ENCODE assay signal across 20 cellular contexts in the genomic region with DNA sequence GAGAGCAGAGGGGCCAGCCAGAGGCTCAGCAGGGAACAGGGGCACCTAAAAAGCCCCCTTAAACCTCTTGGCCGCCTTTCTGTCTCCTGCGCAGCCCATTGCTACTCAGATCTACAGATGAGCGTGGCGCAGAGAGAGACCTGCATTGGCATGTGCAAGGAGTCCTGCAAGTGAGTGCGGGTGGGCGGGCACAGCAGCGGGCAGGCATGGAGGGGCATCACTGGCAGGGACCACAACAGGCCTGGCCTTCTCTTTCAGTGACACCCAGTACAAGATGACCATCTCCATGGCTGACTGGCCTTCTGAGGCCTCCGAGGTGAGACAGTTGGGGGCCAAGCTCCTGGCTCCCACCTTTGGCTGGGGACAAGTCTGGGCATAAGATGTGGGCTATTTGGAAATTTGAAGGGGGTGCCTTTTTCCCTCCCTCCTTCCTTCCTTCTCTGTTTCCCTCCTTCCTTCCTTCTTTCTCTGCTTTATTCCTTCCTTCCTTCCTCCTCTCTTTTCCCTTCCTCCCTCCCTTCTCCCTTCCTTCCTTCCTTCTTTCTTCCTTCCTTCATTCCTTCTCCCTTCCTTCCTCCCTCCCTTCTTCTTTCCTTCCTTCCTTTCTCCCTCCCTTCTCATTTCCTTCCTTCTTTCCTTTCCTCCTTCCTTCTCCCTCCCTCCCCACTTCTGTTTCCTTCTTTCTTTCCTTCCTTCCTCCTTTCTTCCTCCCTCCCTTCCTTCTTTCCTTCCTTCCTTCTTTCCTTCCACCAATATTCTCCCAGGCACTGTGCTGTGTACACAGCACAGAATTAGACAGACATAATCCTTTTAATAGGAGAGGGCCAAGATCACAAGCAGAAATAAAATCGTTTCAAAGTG.
DNase-seq lines count a peak whose midpoint lies in the region; ATAC-seq, FAIRE-seq and TF ChIP-seq lines count a peak whose summit lies in the region.
"Had no signal": no experiment of that assay in that cellular context is flagged by ENCODE, and none has a peak within 500 bp of the region (broad histone marks: within the 10 kb centered on the region; RNA-seq: fewer than 3 reads in every experiment).

No MANE protein-coding gene starts in this region.

- H3K4me3 Mint-ChIP-seq in chondrocyte (ENCODE audit: unreplicated experiment) = no peak overlapping the region
- H3K4me3 Mint-ChIP-seq: CD4-positive, alpha-beta T cell had no signal

- no peaks in the 10 kb centered on the region for H3K4me1 ChIP-seq in HepG2 (ENCODE audit: insufficient read depth, low read length)
- H3K4me1 ChIP-seq in psoas muscle = no peaks in the 10 kb centered on the region
- H3K4me1 ChIP-seq: A549 had no signal

- in situ Hi-C loops in HepG2 (cut with HindIII; ENCODE audit: extremely low pct_ligation_motif_present, low pct_unique_long_range_greater_than_20kb) = no loop called here

- intact Hi-C loops in HepG2 (cut with micrococcal nuclease; ENCODE audit: unreplicated experiment) = no loop called here
- intact Hi-C loops in psoas muscle (cut with DNase I) = no loop called here

- ATAC-seq in activated naive CD4-positive, alpha-beta T cell treated with anti-CD3 and anti-CD28 coated beads, Interleukin-2, amount 50 U/mL, for 72 hours = no peak
- ATAC-seq in HepG2 = no peak
- no peak for ATAC-seq in psoas muscle
- ATAC-seq: A549, GM12878, HCT116 had no signal

- DNase-seq in activated naive CD4-positive, alpha-beta T cell treated with anti-CD3 and anti-CD28 coated beads, Interleukin-2, amount 50 U/mL, for 72 hours (ENCODE audit: low spot score in 2 of 2) = no peak
- no peak for DNase-seq in activated naive CD4-positive, alpha-beta T cell treated with anti-CD3 and anti-CD28 coated beads, Interleukin-2, amount 50 U/mL, for 16 hours
- DNase-seq in chondrocyte (ENCODE audit: low spot score) = peak; percentile 58
- DNase-seq in HepG2 (ENCODE audit: low spot score) = no peak
- DNase-seq in frontal cortex (ENCODE audit: low spot score in 2 of 2) = no peak
- DNase-seq in psoas muscle = no peak
- DNase-seq in NCI-H748 (lab: John Stamatoyannopoulos, UW; ENCODE audit: unreplicated experiment) = no peak
- DNase-seq: AML-193; CD4-positive, alpha-beta T cell; DMS79 treated with DMSO at 0.1 percent for 48 hours; GF-D8; GM23248 had no signal

- no TSS peak for BruUV-seq in HepG2 (replicated peaks; lab: Mats Ljungman, UMichigan)

- H3K9me3 Mint-ChIP-seq in activated naive CD4-positive, alpha-beta T cell treated with anti-CD3 and anti-CD28 coated beads, Interleukin-2, amount 50 U/mL, for 72 hours = no peaks in the 10 kb centered on the region
- no peaks in the 10 kb centered on the region for H3K9me3 Mint-ChIP-seq in chondrocyte (ENCODE audit: low read depth)
- H3K9me3 Mint-ChIP-seq: CD4-positive, alpha-beta T cell had no signal

- H3K36me3 Mint-ChIP-seq in activated naive CD4-positive, alpha-beta T cell treated with anti-CD3 and anti-CD28 coated beads, Interleukin-2, amount 50 U/mL, for 72 hours = no peaks in the 10 kb centered on the region
- no peaks in the 10 kb centered on the region for H3K36me3 Mint-ChIP-seq in chondrocyte (ENCODE audit: low read depth)

- H3K27ac ChIP-seq in HepG2 (ENCODE audit: extremely low read length, insufficient read depth, low read length) = no peak overlapping the region
- H3K27ac ChIP-seq in psoas muscle = no peak overlapping the region
- H3K27ac ChIP-seq: 22Rv1, A549, C4-2B, GM23248, KMS-11 had no signal

- TF ChIP-seq CTCF in chondrocyte (IDR thresholded peaks at IDR 0.05) (no peak), HepG2 (CRISPR knock-in tag; IDR thresholded peaks at IDR 0.05) (no peak), psoas muscle (IDR thresholded peaks at IDR 0.05) (no peak)

- no peak overlapping the region for H3K4me3 ChIP-seq in HepG2 (replicated peaks in 1 of 3; ENCODE audit: insufficient read depth in 1 of 3, low read depth in 2 of 3, low read length in 3 of 3)
- H3K4me3 ChIP-seq in psoas muscle = no peak overlapping the region
- H3K4me3 ChIP-seq: A549, GM12878, GM23248 had no signal

- TF ChIP-seq RAD21 in HepG2 (CRISPR knock-in tag; IDR thresholded peaks at IDR 0.05) = no peak

- H3K9me3 ChIP-seq in HepG2 (ENCODE audit: low read length) (no peaks in the 10 kb centered on the region), psoas muscle (no peaks in the 10 kb centered on the region)
- H3K9me3 ChIP-seq: A549 had no signal

- no peak for TF ChIP-seq POLR2A in HepG2 (IDR thresholded peaks at IDR 0.05; ENCODE audit: insufficient read depth in 1 of 2, low read depth in 2 of 2, low read length in 2 of 2)

- 38% methylated on average over 9 of the region's 9 CpGs for WGBS in HepG2 (ENCODE audit: low lambda C conversion rate)
- WGBS in psoas muscle, 3 donors = 79 to 85% (median 85%) methylated on average over 9 of the region's 9 CpGs

- H3K27me3 ChIP-seq in HepG2 (ENCODE audit: control insufficient read depth in 1 of 2, insufficient read depth in 2 of 2, low read length in 2 of 2) (peaks cover 4 to 20% of the 10 kb centered on the region in 2 experiments; a peak in 4 of 5 replicates), psoas muscle (ENCODE audit: insufficient read depth in 3 of 3, low read length in 2 of 3) (no peaks in the 10 kb centered on the region)

- no peak overlapping the region for H3K4me2 ChIP-seq in HepG2 (ENCODE audit: low read depth, low read length)
- H3K4me2 ChIP-seq: A549, KMS-11 had no signal

- no peaks in the 10 kb centered on the region for H3K4me1 Mint-ChIP-seq in chondrocyte (ENCODE audit: low read depth)

- no peaks in the 10 kb centered on the region; the same call in 1 of the 2 replicates for H4K20me1 ChIP-seq in HepG2 (ENCODE audit: insufficient read depth, low read length)

- POLR2A ChIA-PET in HepG2 (lab: Yijun Ruan, JAX) = no interaction called here

- TF ChIP-seq EP300 in HepG2 (IDR thresholded peaks at IDR 0.05; ENCODE audit: low read depth in 2 of 2, low read length in 2 of 2) = no peak
- no peak for TF ChIP-seq EP300 in HepG2 (CRISPR knock-in tag; IDR thresholded peaks at IDR 0.05; ENCODE audit: borderline replicate concordance)

- no peaks in the 10 kb centered on the region for H3K79me2 ChIP-seq in HepG2 (ENCODE audit: insufficient read depth, low read length)

- H3K9ac ChIP-seq in HepG2 (ENCODE audit: insufficient read depth, low read depth, low read length) = no peak overlapping the region
- H3K9ac ChIP-seq: GM23248, KMS-11 had no signal

- no peak for FAIRE-seq in HepG2 (lab: Jason Lieb, UNC)
- FAIRE-seq in frontal cortex (lab: Jason Lieb, UNC) = no peak
- FAIRE-seq: A549, GM12878, GM19239, H54 had no signal

- no peak overlapping the region for H2AFZ ChIP-seq in HepG2 (ENCODE audit: low read length)
- H2AFZ ChIP-seq: GM23248 had no signal

- CTCF ChIA-PET in HepG2 (lab: Yijun Ruan, JAX; ENCODE audit: low intra/inter-chr PET ratio, low total read pairs) = no interaction called here

- peaks cover 19% of the 10 kb centered on the region for H3K27me3 Mint-ChIP-seq in chondrocyte (ENCODE audit: low read depth)

- peak overlapping the region; percentile 25 to 46 for H3K27ac Mint-ChIP-seq in activated naive CD4-positive, alpha-beta T cell treated with anti-CD3 and anti-CD28 coated beads, Interleukin-2, amount 50 U/mL, for 72 hours
- no peak overlapping the region for H3K27ac Mint-ChIP-seq in chondrocyte (ENCODE audit: unreplicated experiment)
- H3K27ac Mint-ChIP-seq: CD4-positive, alpha-beta T cell had no signal

- H3K36me3 ChIP-seq in HepG2 (replicated peaks in 1 of 2; ENCODE audit: control insufficient read depth in 1 of 2, insufficient read depth in 2 of 2, low read length in 2 of 2) = no peaks in the 10 kb centered on the region
- no peaks in the 10 kb centered on the region for H3K36me3 ChIP-seq in psoas muscle (ENCODE audit: insufficient read depth in 1 of 2, low read depth in 1 of 2)

TF ChIP-seq in HepG2, 621 proteins besides CTCF, POLR2A, EP300 and RAD21 (continues in another document):
- TF ChIP-seq RFX1 (IDR thresholded peaks at IDR 0.05) = no peak
- TF ChIP-seq, protein P1, sequence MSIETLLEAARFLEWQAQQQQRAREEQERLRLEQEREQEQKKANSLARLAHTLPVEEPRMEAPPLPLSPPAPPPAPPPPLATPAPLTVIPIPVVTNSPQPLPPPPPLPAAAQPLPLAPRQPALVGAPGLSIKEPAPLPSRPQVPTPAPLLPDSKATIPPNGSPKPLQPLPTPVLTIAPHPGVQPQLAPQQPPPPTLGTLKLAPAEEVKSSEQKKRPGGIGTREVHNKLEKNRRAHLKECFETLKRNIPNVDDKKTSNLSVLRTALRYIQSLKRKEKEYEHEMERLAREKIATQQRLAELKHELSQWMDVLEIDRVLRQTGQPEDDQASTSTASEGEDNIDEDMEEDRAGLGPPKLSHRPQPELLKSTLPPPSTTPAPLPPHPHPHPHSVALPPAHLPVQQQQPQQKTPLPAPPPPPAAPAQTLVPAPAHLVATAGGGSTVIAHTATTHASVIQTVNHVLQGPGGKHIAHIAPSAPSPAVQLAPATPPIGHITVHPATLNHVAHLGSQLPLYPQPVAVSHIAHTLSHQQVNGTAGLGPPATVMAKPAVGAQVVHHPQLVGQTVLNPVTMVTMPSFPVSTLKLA (IDR thresholded peaks at IDR 0.05) = 0 out of 2 replicates have a peak, but pooled peaks have one; percentile 10
- TF ChIP-seq, protein P2, sequence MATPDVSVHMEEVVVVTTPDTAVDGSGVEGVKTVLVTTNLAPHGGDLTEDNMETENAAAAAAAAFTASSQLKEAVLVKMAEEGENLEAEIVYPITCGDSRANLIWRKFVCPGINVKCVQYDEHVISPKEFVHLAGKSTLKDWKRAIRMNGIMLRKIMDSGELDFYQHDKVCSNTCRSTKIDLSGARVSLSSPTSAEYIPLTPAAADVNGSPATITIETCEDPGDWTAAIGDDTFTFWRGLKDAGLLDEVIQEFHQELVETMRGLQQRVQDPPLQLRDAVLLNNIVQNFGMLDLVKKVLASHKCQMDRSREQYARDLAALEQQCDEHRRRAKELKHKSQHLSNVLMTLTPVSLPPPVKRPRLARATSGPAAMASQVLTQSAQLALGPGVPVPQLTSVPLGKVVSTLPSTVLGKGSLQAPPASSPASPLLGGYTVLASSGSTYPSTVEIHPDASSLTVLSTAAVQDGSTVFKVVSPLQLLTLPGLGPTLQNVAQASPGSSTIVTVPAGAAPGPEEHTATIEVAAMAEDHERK (CRISPR knock-in tag; IDR thresholded peaks at IDR 0.05; ENCODE audit: low read depth) = no peak
- no peak for TF ChIP-seq ETV6 (CRISPR knock-in tag; conservative IDR thresholded peaks at IDR 0.05)
- TF ChIP-seq ZNF737 (CRISPR knock-in tag; IDR thresholded peaks at IDR 0.05; ENCODE audit: borderline replicate concordance) = no peak
- TF ChIP-seq NBN (conservative IDR thresholded peaks at IDR 0.05) = peak; percentile 95; the same call in 1 of the 2 replicates
- peak; percentile 92 for TF ChIP-seq SOX6 (IDR thresholded peaks at IDR 0.05)
- TF ChIP-seq SOX6 (CRISPR knock-in tag; IDR thresholded peaks at IDR 0.05) = no peak
